In the genomic region with DNA sequence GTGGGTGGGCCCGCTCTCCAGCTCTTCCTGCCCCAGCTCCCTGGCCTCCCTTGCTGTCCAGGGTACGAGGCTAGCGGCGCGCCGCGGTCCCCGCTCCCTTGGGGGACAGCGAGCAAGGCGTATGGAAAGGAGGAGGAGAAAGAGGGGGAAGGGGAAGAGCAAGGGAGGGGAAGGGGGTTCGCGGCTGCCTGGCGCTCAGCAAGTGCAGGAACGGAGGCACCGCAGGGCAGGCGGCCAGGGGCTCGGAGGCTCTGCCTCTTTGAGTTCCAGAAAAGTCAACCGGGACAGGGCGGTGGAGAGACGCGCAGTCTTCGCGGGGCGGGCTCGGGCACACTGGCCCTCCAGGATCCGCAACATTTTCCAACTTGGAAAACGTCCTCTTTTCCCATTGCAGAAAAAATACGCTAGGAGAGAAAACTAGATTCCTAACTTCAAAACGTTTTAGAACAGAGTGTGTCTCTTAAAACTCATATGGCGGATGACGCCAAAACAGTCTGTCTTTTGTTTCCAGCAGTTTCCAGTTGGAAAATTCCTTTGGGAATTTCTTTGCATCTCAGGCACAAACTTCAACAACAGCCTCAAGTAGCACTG, we compare ENCODE assay signal across 7 cellular contexts. TPM values are rescaled to one million over a fixed set of nuclear protein-coding genes. Genes with fewer than 3 reads are reported as not detected.
A peak's percentile ranks its signal among the peaks of the same experiment; 100 is the strongest.
DNase-seq lines count a peak whose midpoint lies in the region; ATAC-seq and TF ChIP-seq lines count a peak whose summit lies in the region.

No MANE protein-coding gene starts in this region.

- H3K4me1 ChIP-seq in RWPE2 (ENCODE audit: insufficient read depth, poor library complexity, severe bottlenecking) (no peaks in the 10 kb centered on the region), aorta (ENCODE audit: control insufficient read depth in 1 of 2, insufficient read depth in 2 of 2, low read length in 2 of 2) (no peaks in the 10 kb centered on the region)

- no peaks in the 10 kb centered on the region for H3K36me3 Mint-ChIP-seq in nephron (ENCODE audit: low read depth)

- H3K27ac Mint-ChIP-seq in nephron: peak overlapping the region; percentile 37 to 72 (median 71)

- no peaks in the 10 kb centered on the region for H3K4me1 Mint-ChIP-seq in nephron

- intact Hi-C loops in aorta (cut with DNase I): no loop called here

- TF ChIP-seq CTCF in RWPE2 (IDR thresholded peaks at IDR 0.05; ENCODE audit: poor library complexity, severe bottlenecking) (no peak), nephron (IDR thresholded peaks at IDR 0.05; ENCODE audit: unreplicated experiment in 3 of 3) (no peak)

- peak overlapping the region; percentile 17 for H3K4me3 ChIP-seq in RWPE2 (ENCODE audit: severe bottlenecking)
- peak overlapping the region; percentile 6 to 60 for H3K4me3 ChIP-seq in aorta (ENCODE audit: low read length in 2 of 2)

- H3K27me3 ChIP-seq in RWPE2 (ENCODE audit: insufficient read depth, poor library complexity, severe bottlenecking) (no peaks in the 10 kb centered on the region), aorta (ENCODE audit: control insufficient read depth in 1 of 2, insufficient read depth in 2 of 2, low read length in 1 of 2) (no peaks in the 10 kb centered on the region)

- 3 to 4% methylated on average over 31 of the region's 31 CpGs for WGBS in aorta, 2 donors

- ATAC-seq in RWPE2 (ENCODE audit: low read depth) (peak; percentile 38; the same call in 1 of the 3 replicates), aorta (ENCODE audit: low FRiP score) (peak; percentile 63)

- DNase-seq in RWPE2 (ENCODE audit: low spot score): no peak
- DNase-seq in fibroblast of the conjunctiva (ENCODE audit: low read depth): peak; percentile 5
- DNase-seq in aorta: peak; percentile 50 to 77
- no peak for DNase-seq in stimulated activated CD4-positive, alpha-beta T cell treated with anti-CD3 and anti-CD28 coated beads, Interleukin-1b, Interleukin-23, amount 100 ng/mL, for 48 hours
- no peak for DNase-seq in stimulated activated naive CD4-positive, alpha-beta T cell (lab: John Stamatoyannopoulos, UW)
- DNase-seq in AML-193 (lab: John Stamatoyannopoulos, UW): no peak

- no peaks in the 10 kb centered on the region for H3K27me3 Mint-ChIP-seq in nephron (ENCODE audit: low read depth)

- H3K9me3 Mint-ChIP-seq in nephron: no peaks in the 10 kb centered on the region

- no peaks in the 10 kb centered on the region for H3K9me3 ChIP-seq in RWPE2 (ENCODE audit: severe bottlenecking)
- no peaks in the 10 kb centered on the region for H3K9me3 ChIP-seq in aorta (ENCODE audit: control insufficient read depth, low read length)

- H3K36me3 ChIP-seq in RWPE2 (ENCODE audit: low read depth): no peaks in the 10 kb centered on the region
- H3K36me3 ChIP-seq in aorta (ENCODE audit: control insufficient read depth in 1 of 2, insufficient read depth in 2 of 2, low read length in 1 of 2): no peaks in the 10 kb centered on the region

- peak overlapping the region; percentile 76 to 84 (median 82) for H3K4me3 Mint-ChIP-seq in nephron

- no peak overlapping the region for H3K27ac ChIP-seq in RWPE2 (ENCODE audit: poor library complexity, severe bottlenecking)
- H3K27ac ChIP-seq in aorta (ENCODE audit: low read depth in 1 of 2, low read length in 2 of 2): no peak overlapping the region

RNA-seq across cellular contexts. Expression of gene TNFRSF19, which starts 23.1 kb away (rescaled TPM):
- total RNA-seq in aorta: 1 to 10 TPM; 1.6 to 4.3 TPM
- polyA plus RNA-seq in aorta: 1 to 10 TPM in 1 of 2 donors, under 1 TPM in 1; 0.38 to 2.1 TPM

Comparison
In these comparisons a context has a peak if more than half of its experiments do, and no peak if none do; other contexts are left out.
1. DNase-seq: peak in fibroblast of the conjunctiva (single experiment) and aorta (2 of 2); none in RWPE2 (single experiment), stimulated activated CD4-positive, alpha-beta T cell treated with anti-CD3 and anti-CD28 coated beads, Interleukin-1b, Interleukin-23, amount 100 ng/mL, for 48 hours (single experiment), stimulated activated naive CD4-positive, alpha-beta T cell (0 of 6) and AML-193 (0 of 2).